12 cellular contexts compared by ENCODE assay signal in the genomic region with DNA sequence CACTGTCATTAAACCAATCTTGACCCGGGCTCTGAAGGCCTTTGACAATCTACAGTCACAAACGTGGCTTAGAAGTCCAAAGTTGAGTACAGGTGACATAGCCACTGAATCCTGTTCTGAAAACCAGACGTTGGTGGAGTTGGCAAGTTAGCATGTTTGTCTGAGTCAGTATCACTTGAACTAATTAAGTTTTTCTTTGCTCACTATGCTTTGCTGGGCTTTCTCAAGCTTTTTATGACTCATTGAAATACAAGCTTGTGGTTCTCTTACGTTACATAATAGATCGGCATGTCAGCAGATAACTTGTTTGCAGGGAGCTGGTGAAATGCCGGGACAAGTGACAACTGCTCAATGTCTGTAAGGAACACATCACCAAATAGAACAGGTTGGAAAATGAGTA. TPM values are rescaled to one million over a fixed set of nuclear protein-coding genes. Genes with fewer than 3 reads are reported as not detected.
DNase-seq lines count a peak whose midpoint lies in the region; ATAC-seq and TF ChIP-seq lines count a peak whose summit lies in the region.
"Had no signal": no experiment of that assay in that cellular context is flagged by ENCODE, and none has a peak within 500 bp of the region (broad histone marks: within the 10 kb centered on the region; RNA-seq: fewer than 3 reads in every experiment).

No MANE protein-coding gene starts in this region.

- H3K27ac Mint-ChIP-seq in T-cell = no peak overlapping the region
- H3K27ac Mint-ChIP-seq: activated naive CD8-positive, alpha-beta T cell; CD8-positive, alpha-beta memory T cell; nephron had no signal

- in situ Hi-C loops in astrocyte of the cerebellum (cut with HindIII; ENCODE audit: low sequenced_read_pairs) = no loop called here

- H3K9me3 Mint-ChIP-seq in T-cell = no peaks in the 10 kb centered on the region
- H3K9me3 Mint-ChIP-seq: CD8-positive, alpha-beta memory T cell; nephron had no signal

- H3K4me1 Mint-ChIP-seq in T-cell = no peaks in the 10 kb centered on the region
- H3K4me1 Mint-ChIP-seq: CD8-positive, alpha-beta memory T cell; nephron had no signal

- DNase-seq in AG10803 (ENCODE audit: low read depth) (peak; percentile 97), MG63 (peak; percentile 32), astrocyte of the cerebellum (ENCODE audit: low read depth) (peak; percentile 87), left lung (no peak), T-cell (no peak), NCI-H1092 (lab: John Stamatoyannopoulos, UW) (no peak)
- DNase-seq: activated CD4-positive, CD25-positive, alpha-beta regulatory T cell treated with anti-CD3 and anti-CD28 coated beads, Interleukin-2, amount 50 U/mL, for 72 hours; CD8-positive, alpha-beta memory T cell had no signal

- intact Hi-C loops in left lung (cut with DNase I) = no loop called here

- CTCF ChIA-PET in T-cell (lab: Charles Lee) = no interaction called here

- H3K27me3 Mint-ChIP-seq in T-cell = peaks cover 5 to 8% of the 10 kb centered on the region in 2 donors
- H3K27me3 Mint-ChIP-seq: activated naive CD8-positive, alpha-beta T cell had no signal

- WGBS in gastroesophageal sphincter (ENCODE audit: low coverage in 1 of 2), 2 donors = 48 to 76% methylated on average over 6 of the region's 6 CpGs

- H3K4me3 ChIP-seq in AG10803 (ENCODE audit: low read length) (no peak overlapping the region), MG63 (no peak overlapping the region), astrocyte of the cerebellum (ENCODE audit: low read depth, low read length) (no peak overlapping the region), left lung (no peak overlapping the region), gastroesophageal sphincter (no peak overlapping the region)

- H3K4me1 ChIP-seq in left lung (no peaks in the 10 kb centered on the region), gastroesophageal sphincter (no peaks in the 10 kb centered on the region)

- H3K27me3 ChIP-seq in MG63 = no peaks in the 10 kb centered on the region
- H3K27me3 ChIP-seq in left lung = no peaks in the 10 kb centered on the region
- H3K27me3 ChIP-seq in gastroesophageal sphincter = no peaks in the 10 kb centered on the region

- H3K9me3 ChIP-seq in MG63 (no peaks in the 10 kb centered on the region), left lung (no peaks in the 10 kb centered on the region), gastroesophageal sphincter (no peaks in the 10 kb centered on the region)

- TF ChIP-seq EP300 in gastroesophageal sphincter (IDR thresholded peaks at IDR 0.05) = no peak

- TF ChIP-seq CTCF in AG10803 (conservative IDR thresholded peaks at IDR 0.05; ENCODE audit: low read length) = no peak
- no peak for TF ChIP-seq CTCF in astrocyte of the cerebellum (IDR thresholded peaks at IDR 0.05; ENCODE audit: low read depth, low read length, missing control alignments)
- no peak for TF ChIP-seq CTCF in left lung (IDR thresholded peaks at IDR 0.05)
- TF ChIP-seq CTCF in gastroesophageal sphincter (IDR thresholded peaks at IDR 0.05) = no peak

- no peak overlapping the region for H3K27ac ChIP-seq in left lung
- H3K27ac ChIP-seq in gastroesophageal sphincter = no peak overlapping the region

- H3K4me3 Mint-ChIP-seq in T-cell = no peak overlapping the region
- H3K4me3 Mint-ChIP-seq: activated naive CD8-positive, alpha-beta T cell; CD8-positive, alpha-beta memory T cell; nephron had no signal

- POLR2A ChIA-PET in T-cell (lab: Charles Lee) = interaction anchor here in 1 of 2 donors (0.6 kb wide), 1 partner anchor 16 kb away, joined by 3 read pairs; no protein-coding TSS in a partner anchor

- H3K36me3 Mint-ChIP-seq in T-cell = no peaks in the 10 kb centered on the region
- H3K36me3 Mint-ChIP-seq: activated naive CD8-positive, alpha-beta T cell; CD8-positive, alpha-beta memory T cell had no signal

- no peaks in the 10 kb centered on the region for H3K36me3 ChIP-seq in MG63
- no peaks in the 10 kb centered on the region for H3K36me3 ChIP-seq in left lung
- no peaks in the 10 kb centered on the region for H3K36me3 ChIP-seq in gastroesophageal sphincter

- no peak for TF ChIP-seq POLR2A in gastroesophageal sphincter (IDR thresholded peaks at IDR 0.05)

- ATAC-seq in left lung (peak; percentile 92), T-cell (replicated peaks in 1 of 4) (no peak), HG03460 (IDR thresholded peaks at IDR 0.05; ENCODE audit: unreplicated experiment) (no peak), gastroesophageal sphincter (no peak)

RNA-seq across cellular contexts. Expression of gene ARL5B, which starts 53.8 kb away (rescaled TPM):
- total RNA-seq in MG63 (2014; rRNA removed; shearing (Covaris generic); ENCODE audit: low replicate concordance) = 5.8 and 12.8 TPM in 2 replicates
- 10 to 100 TPM; 15.1 to 15.7 TPM for total RNA-seq in left lung
- 10 to 100 TPM in 3 of 5 donors, 1 to 10 TPM in 2; 9.7 to 14.9 (median 10.4) TPM for total RNA-seq in T-cell
- 10 to 100 TPM in 3 of 4 donors, 1 to 10 TPM in 1; 8.3 to 12.1 (median 11.1) TPM for total RNA-seq in gastroesophageal sphincter

Comparison
In these comparisons a context has a peak if more than half of its experiments do, and no peak if none do; other contexts are left out.
1. DNase-seq: peak in AG10803 (single experiment), MG63 (single experiment) and astrocyte of the cerebellum (single experiment); none in left lung (0 of 2), T-cell (0 of 34) and NCI-H1092 (single experiment).